ENCODE assay signal across 8 cellular contexts in genomic region chr10:6088721-6089333, GRCh38. TPM values are rescaled to one million over a fixed set of nuclear protein-coding genes. Genes with fewer than 3 reads are reported as not detected.
DNase-seq lines count a peak whose midpoint lies in the region; ATAC-seq and TF ChIP-seq lines count a peak whose summit lies in the region.

A gene with protein sequence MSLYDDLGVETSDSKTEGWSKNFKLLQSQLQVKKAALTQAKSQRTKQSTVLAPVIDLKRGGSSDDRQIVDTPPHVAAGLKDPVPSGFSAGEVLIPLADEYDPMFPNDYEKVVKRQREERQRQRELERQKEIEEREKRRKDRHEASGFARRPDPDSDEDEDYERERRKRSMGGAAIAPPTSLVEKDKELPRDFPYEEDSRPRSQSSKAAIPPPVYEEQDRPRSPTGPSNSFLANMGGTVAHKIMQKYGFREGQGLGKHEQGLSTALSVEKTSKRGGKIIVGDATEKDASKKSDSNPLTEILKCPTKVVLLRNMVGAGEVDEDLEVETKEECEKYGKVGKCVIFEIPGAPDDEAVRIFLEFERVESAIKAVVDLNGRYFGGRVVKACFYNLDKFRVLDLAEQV (plus strand): TSS chr10:6089034. CDS start chr10:6097066, 8,032 bp downstream.

- H3K36me3 ChIP-seq in DND-41 (ENCODE audit: insufficient read depth, low read length) (peaks cover 7% of the 10 kb centered on the region), PC-9 (ENCODE audit: low read depth) (no peaks in the 10 kb centered on the region)

- no peaks in the 10 kb centered on the region for H3F3A ChIP-seq in PC-9 (ENCODE audit: insufficient read depth, low read depth)

- H3K27me3 ChIP-seq in DND-41 (ENCODE audit: insufficient read depth, low read length, poor library complexity) (peaks cover 5% of the 10 kb centered on the region), PC-9 (ENCODE audit: insufficient read depth, low read depth) (peaks cover 3% of the 10 kb centered on the region; the same call in 1 of the 2 replicates)

- ATAC-seq in DND-41 (ENCODE audit: insufficient read depth, low read depth), result peak; percentile 84
- peak; percentile 77 for ATAC-seq in GM21717 (IDR thresholded peaks at IDR 0.05; ENCODE audit: unreplicated experiment)
- peak; percentile 99 for ATAC-seq in esophagus mucosa

- peak; percentile 100 for TF ChIP-seq CTCF in DND-41 (IDR thresholded peaks at IDR 0.05; ENCODE audit: borderline replicate concordance, extremely low read depth, low read length, poor library complexity, severe bottlenecking)
- peak; percentile 97 for TF ChIP-seq CTCF in PC-9 (conservative IDR thresholded peaks at IDR 0.05)

- CTCF ChIA-PET in PC-9 (lab: Charles Lee), result no interaction called here

- H3K4me1 ChIP-seq in DND-41 (ENCODE audit: insufficient read depth, low read length), result peaks cover 45% of the 10 kb centered on the region
- H3K4me1 ChIP-seq in PC-9 (replicated peaks; ENCODE audit: insufficient read depth), result peaks cover 16% of the 10 kb centered on the region

- H2AFZ ChIP-seq in DND-41 (ENCODE audit: low read depth, low read length), result peak within 1 kb of the TSS; percentile 60
- peak within 1 kb of the TSS; percentile 67; the same call in 1 of the 2 replicates for H2AFZ ChIP-seq in PC-9

- H4K20me1 ChIP-seq in DND-41 (ENCODE audit: insufficient read depth, low read length), result peaks cover 37% of the 10 kb centered on the region
- peaks cover 22% of the 10 kb centered on the region for H4K20me1 ChIP-seq in PC-9 (ENCODE audit: insufficient read depth)

- H3K27ac ChIP-seq in DND-41 (ENCODE audit: low read length) (peak within 1 kb of the TSS; percentile 71), PC-9 (0 out of 2 replicates have a peak within 1 kb of the TSS, but pooled peaks have one; percentile 19)

- DNase-seq in DND-41 (peak; percentile 97), KBM-7 (peak; percentile 98), PC-9 (peak; percentile 69 to 97), myocyte (ENCODE audit: low read depth) (peak; percentile 95)
- DNase-seq in activated T-cell treated with anti-CD3 and anti-CD28 coated beads, Interleukin-2, amount 50 U/mL, for 48 hours, result peak; percentile 100
- peak; percentile 95 to 98 for DNase-seq in stimulated activated CD8-positive, alpha-beta memory T cell treated with anti-CD3 and anti-CD28 coated beads, Interleukin-7, amount 100 ng/mL, for 48 hours (ENCODE audit: extremely low read depth in 1 of 2, low read depth in 1 of 2)

- no TSS peak for BruUV-seq in PC-9 (replicated peaks; lab: Mats Ljungman, UMichigan)

- POLR2A ChIA-PET in PC-9 (lab: Charles Lee; ENCODE audit: unreplicated experiment), result interaction anchor here (0.5 kb wide), 1 partner anchor 642 kb away, joined by 4 read pairs; no protein-coding TSS in a partner anchor

- H3K4me3 ChIP-seq in DND-41 (ENCODE audit: low read depth in 1 of 2, low read length in 2 of 2) (peak within 1 kb of the TSS; percentile 65 to 78; a peak in 3 of 4 replicates), PC-9 (peak within 1 kb of the TSS; percentile 71)

- H3K9me3 ChIP-seq in DND-41 (ENCODE audit: insufficient read depth, low read length, severe bottlenecking) (no peaks in the 10 kb centered on the region), PC-9 (ENCODE audit: insufficient read depth, low read depth) (no peaks in the 10 kb centered on the region)

- H3K4me2 ChIP-seq in DND-41 (ENCODE audit: insufficient read depth, low read length) (peak within 1 kb of the TSS; percentile 75), PC-9 (peak within 1 kb of the TSS; percentile 88)

- peak within 1 kb of the TSS; percentile 70 for H3K9ac ChIP-seq in DND-41 (ENCODE audit: low read depth, low read length)

- H3K79me2 ChIP-seq in DND-41 (ENCODE audit: insufficient read depth, low read length) (peaks cover 52% of the 10 kb centered on the region), PC-9 (ENCODE audit: low read depth) (peaks cover 46% of the 10 kb centered on the region)

- H3K9me2 ChIP-seq in PC-9 (ENCODE audit: insufficient read depth), result no peaks in the 10 kb centered on the region

- intact Hi-C loops in PC-9 (cut with micrococcal nuclease; ENCODE audit: unreplicated experiment), result loop anchor here (2.0 to 10.0 kb wide), 4 partner anchors 74 to 1274 kb away; partner anchors contain the start of gene FBH1

- in situ Hi-C loops in KBM-7 (cut with MboI; ENCODE audit: low pct_unique_long_range_greater_than_20kb, low sequenced_read_pairs), result no loop called here

RNA-seq across cellular contexts. Expression of the gene that starts here (rescaled TPM):
- total RNA-seq in PC-9 (2021), result 98.2 and 131 TPM in 2 replicates
- total RNA-seq in esophagus mucosa, result 57.5 TPM
- 28.8 and 41.5 TPM in 2 replicates for total RNA-seq in myocyte
- 56.6 TPM for polyA plus RNA-seq in myocyte (2012)

Comparison
In these comparisons a context has a peak if more than half of its experiments do, and no peak if none do; other contexts are left out.
1. Peak in every context shown above with its lines: DNase-seq, ATAC-seq, H3K4me3 ChIP-seq and H3K27ac ChIP-seq.